In genomic region chr11:96145163-96145585, GRCh38 we compare ENCODE assay signal across 1 cellular context.
TF ChIP-seq lines count a peak whose summit lies in the region.

No MANE protein-coding gene starts in this region.

TF ChIP-seq in HepG2, 621 proteins besides CTCF, POLR2A, EP300 and RAD21 (continued from another document and continues in another):
- TF ChIP-seq MAZ (IDR thresholded peaks at IDR 0.05; ENCODE audit: borderline replicate concordance, low read depth, low read length) = no peak
- TF ChIP-seq MAZ (CRISPR knock-in tag; IDR thresholded peaks at IDR 0.05; ENCODE audit: low read depth) = no peak
- TF ChIP-seq THAP9 (CRISPR knock-in tag; IDR thresholded peaks at IDR 0.05; ENCODE audit: borderline replicate concordance) = no peak
- TF ChIP-seq ZNF558 (CRISPR knock-in tag; IDR thresholded peaks at IDR 0.05; ENCODE audit: borderline replicate concordance) = no peak
- TF ChIP-seq ZNF580 (CRISPR knock-in tag; IDR thresholded peaks at IDR 0.05; ENCODE audit: borderline replicate concordance, low read depth) = no peak
- peak; percentile 48 for TF ChIP-seq MED8 (CRISPR knock-in tag; IDR thresholded peaks at IDR 0.05; ENCODE audit: insufficient replicate concordance)
- TF ChIP-seq THAP11 (CRISPR knock-in tag; IDR thresholded peaks at IDR 0.05) = no peak; the same call in 1 of the 2 replicates
- TF ChIP-seq, protein P1, sequence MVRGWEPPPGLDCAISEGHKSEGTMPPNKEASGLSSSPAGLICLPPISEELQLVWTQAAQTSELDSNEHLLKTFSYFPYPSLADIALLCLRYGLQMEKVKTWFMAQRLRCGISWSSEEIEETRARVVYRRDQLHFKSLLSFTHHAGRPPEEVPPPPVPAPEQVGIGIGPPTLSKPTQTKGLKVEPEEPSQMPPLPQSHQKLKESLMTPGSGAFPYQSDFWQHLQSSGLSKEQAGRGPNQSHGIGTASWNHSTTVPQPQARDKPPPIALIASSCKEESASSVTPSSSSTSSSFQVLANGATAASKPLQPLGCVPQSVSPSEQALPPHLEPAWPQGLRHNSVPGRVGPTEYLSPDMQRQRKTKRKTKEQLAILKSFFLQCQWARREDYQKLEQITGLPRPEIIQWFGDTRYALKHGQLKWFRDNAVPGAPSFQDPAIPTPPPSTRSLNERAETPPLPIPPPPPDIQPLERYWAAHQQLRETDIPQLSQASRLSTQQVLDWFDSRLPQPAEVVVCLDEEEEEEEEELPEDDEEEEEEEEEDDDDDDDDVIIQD (CRISPR knock-in tag; IDR thresholded peaks at IDR 0.05; ENCODE audit: low read depth) = peak; percentile 85; the same call in 1 of the 2 replicates
- TF ChIP-seq ZFP36 (IDR thresholded peaks at IDR 0.05; ENCODE audit: borderline replicate concordance, low read depth, low read length, partially characterized antibody) = no peak
- TF ChIP-seq ZNF441 (CRISPR knock-in tag; IDR thresholded peaks at IDR 0.05; ENCODE audit: borderline replicate concordance) = no peak
- TF ChIP-seq SP5 (CRISPR knock-in tag; IDR thresholded peaks at IDR 0.05; ENCODE audit: borderline replicate concordance, low read depth) = peak; percentile 54; the same call in 1 of the 2 replicates
- no peak for TF ChIP-seq ZNF615 (CRISPR knock-in tag; IDR thresholded peaks at IDR 0.05; ENCODE audit: borderline replicate concordance)
- no peak for TF ChIP-seq ZSCAN25 (CRISPR knock-in tag; IDR thresholded peaks at IDR 0.05)
- no peak for TF ChIP-seq IRF1 (CRISPR knock-in tag; IDR thresholded peaks at IDR 0.05; ENCODE audit: low read depth)
- TF ChIP-seq ZSCAN30 (CRISPR knock-in tag; IDR thresholded peaks at IDR 0.05) = no peak
- no peak for TF ChIP-seq ZFY (CRISPR knock-in tag; IDR thresholded peaks at IDR 0.05)
- no peak; the same call in 1 of the 2 replicates for TF ChIP-seq TBX2 (CRISPR knock-in tag; IDR thresholded peaks at IDR 0.05; ENCODE audit: borderline replicate concordance)
- no peak for TF ChIP-seq YY1 (IDR thresholded peaks at IDR 0.05; ENCODE audit: insufficient read depth, insufficient replicate concordance, low read depth, low read length)
- TF ChIP-seq, protein P2, sequence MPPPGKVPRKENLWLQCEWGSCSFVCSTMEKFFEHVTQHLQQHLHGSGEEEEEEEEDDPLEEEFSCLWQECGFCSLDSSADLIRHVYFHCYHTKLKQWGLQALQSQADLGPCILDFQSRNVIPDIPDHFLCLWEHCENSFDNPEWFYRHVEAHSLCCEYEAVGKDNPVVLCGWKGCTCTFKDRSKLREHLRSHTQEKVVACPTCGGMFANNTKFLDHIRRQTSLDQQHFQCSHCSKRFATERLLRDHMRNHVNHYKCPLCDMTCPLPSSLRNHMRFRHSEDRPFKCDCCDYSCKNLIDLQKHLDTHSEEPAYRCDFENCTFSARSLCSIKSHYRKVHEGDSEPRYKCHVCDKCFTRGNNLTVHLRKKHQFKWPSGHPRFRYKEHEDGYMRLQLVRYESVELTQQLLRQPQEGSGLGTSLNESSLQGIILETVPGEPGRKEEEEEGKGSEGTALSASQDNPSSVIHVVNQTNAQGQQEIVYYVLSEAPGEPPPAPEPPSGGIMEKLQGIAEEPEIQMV (CRISPR knock-in tag; IDR thresholded peaks at IDR 0.05; ENCODE audit: low read depth) = no peak
- TF ChIP-seq ZNF589 (CRISPR knock-in tag; conservative IDR thresholded peaks at IDR 0.05) = no peak
- TF ChIP-seq PLRG1 (conservative IDR thresholded peaks at IDR 0.05) = no peak
- TF ChIP-seq KLF12 (CRISPR knock-in tag; IDR thresholded peaks at IDR 0.05; ENCODE audit: borderline replicate concordance) = no peak
- TF ChIP-seq HMG20A (CRISPR knock-in tag; IDR thresholded peaks at IDR 0.05; ENCODE audit: borderline replicate concordance) = peak; percentile 74; the same call in 1 of the 2 replicates
- TF ChIP-seq RARA (CRISPR knock-in tag; IDR thresholded peaks at IDR 0.05) = peak; percentile 66
- TF ChIP-seq CEBPG (CRISPR knock-in tag; IDR thresholded peaks at IDR 0.05) = peak; percentile 85
- TF ChIP-seq ESRRA (CRISPR knock-in tag; IDR thresholded peaks at IDR 0.05; ENCODE audit: low read depth) = no peak
- peak; percentile 70; the same call in 1 of the 2 replicates for TF ChIP-seq KAT8 (CRISPR knock-in tag; IDR thresholded peaks at IDR 0.05)
- TF ChIP-seq, protein P3, sequence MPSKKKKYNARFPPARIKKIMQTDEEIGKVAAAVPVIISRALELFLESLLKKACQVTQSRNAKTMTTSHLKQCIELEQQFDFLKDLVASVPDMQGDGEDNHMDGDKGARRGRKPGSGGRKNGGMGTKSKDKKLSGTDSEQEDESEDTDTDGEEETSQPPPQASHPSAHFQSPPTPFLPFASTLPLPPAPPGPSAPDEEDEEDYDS (CRISPR knock-in tag; IDR thresholded peaks at IDR 0.05) = no peak
- no peak for TF ChIP-seq EZH2 (conservative IDR thresholded peaks at IDR 0.05; ENCODE audit: low read depth, low read length)
- peak; percentile 42; the same call in 1 of the 2 replicates for TF ChIP-seq CEBPB (IDR thresholded peaks at IDR 0.05; ENCODE audit: borderline replicate concordance, low read depth, low read length)
- TF ChIP-seq ZBTB1 (CRISPR knock-in tag; IDR thresholded peaks at IDR 0.05; ENCODE audit: borderline replicate concordance) = no peak
- TF ChIP-seq ZNF776 (CRISPR knock-in tag; IDR thresholded peaks at IDR 0.05) = no peak
- TF ChIP-seq FOXA1 (IDR thresholded peaks at IDR 0.05) = no peak
- no peak for TF ChIP-seq FOXA1 (CRISPR knock-in tag; IDR thresholded peaks at IDR 0.05)
- TF ChIP-seq, protein P4, sequence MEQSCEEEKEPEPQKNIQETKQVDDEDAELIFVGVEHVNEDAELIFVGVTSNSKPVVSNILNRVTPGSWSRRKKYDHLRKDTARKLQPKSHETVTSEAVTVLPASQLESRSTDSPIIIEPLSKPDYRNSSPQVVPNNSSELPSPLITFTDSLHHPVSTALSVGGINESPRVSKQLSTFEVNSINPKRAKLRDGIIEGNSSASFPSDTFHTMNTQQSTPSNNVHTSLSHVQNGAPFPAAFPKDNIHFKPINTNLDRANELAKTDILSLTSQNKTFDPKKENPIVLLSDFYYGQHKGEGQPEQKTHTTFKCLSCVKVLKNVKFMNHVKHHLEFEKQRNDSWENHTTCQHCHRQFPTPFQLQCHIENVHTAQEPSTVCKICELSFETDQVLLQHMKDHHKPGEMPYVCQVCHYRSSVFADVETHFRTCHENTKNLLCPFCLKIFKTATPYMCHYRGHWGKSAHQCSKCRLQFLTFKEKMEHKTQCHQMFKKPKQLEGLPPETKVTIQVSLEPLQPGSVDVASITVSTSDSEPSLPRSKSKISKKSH (CRISPR knock-in tag; IDR thresholded peaks at IDR 0.05; ENCODE audit: borderline replicate concordance) = no peak
- TF ChIP-seq XRCC5 (optimal IDR thresholded peaks at IDR 0.05; ENCODE audit: low read length) = no peak
- no peak for TF ChIP-seq ZNF607 (CRISPR knock-in tag; IDR thresholded peaks at IDR 0.05; ENCODE audit: borderline replicate concordance)
- TF ChIP-seq, protein P5, sequence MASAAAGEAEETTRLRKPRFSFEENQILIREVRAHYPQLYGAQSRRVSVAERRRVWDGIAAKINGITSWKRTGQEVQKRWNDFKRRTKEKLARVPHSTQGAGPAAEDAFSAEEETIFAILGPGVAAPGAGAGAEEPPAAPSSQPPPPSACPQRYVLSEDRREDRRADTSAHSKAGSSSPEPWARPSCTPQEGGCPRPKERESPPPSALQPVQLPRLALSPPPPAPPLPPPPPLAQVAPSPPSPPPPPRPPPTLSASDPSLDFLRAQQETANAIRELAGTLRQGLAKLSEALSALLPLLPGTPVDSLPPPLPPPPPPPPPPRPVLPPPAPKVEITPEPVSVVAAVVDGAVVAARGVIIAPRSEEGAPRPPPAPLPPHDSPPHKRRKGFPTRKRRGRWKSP (CRISPR knock-in tag; IDR thresholded peaks at IDR 0.05) = peak; percentile 25; the same call in 1 of the 2 replicates
- TF ChIP-seq RNF2 (conservative IDR thresholded peaks at IDR 0.05; ENCODE audit: low read depth) = no peak
- no peak for TF ChIP-seq CCAR2 (optimal IDR thresholded peaks at IDR 0.05; ENCODE audit: low read depth, low read length)
- TF ChIP-seq PAF1 (CRISPR knock-in tag; IDR thresholded peaks at IDR 0.05) = no peak
- TF ChIP-seq HOXA7 (CRISPR knock-in tag; IDR thresholded peaks at IDR 0.05) = no peak
- no peak for TF ChIP-seq NPAS2 (CRISPR knock-in tag; IDR thresholded peaks at IDR 0.05; ENCODE audit: borderline replicate concordance)
- no peak for TF ChIP-seq ZNF850 (CRISPR knock-in tag; conservative IDR thresholded peaks at IDR 0.05)
- TF ChIP-seq, protein P6, sequence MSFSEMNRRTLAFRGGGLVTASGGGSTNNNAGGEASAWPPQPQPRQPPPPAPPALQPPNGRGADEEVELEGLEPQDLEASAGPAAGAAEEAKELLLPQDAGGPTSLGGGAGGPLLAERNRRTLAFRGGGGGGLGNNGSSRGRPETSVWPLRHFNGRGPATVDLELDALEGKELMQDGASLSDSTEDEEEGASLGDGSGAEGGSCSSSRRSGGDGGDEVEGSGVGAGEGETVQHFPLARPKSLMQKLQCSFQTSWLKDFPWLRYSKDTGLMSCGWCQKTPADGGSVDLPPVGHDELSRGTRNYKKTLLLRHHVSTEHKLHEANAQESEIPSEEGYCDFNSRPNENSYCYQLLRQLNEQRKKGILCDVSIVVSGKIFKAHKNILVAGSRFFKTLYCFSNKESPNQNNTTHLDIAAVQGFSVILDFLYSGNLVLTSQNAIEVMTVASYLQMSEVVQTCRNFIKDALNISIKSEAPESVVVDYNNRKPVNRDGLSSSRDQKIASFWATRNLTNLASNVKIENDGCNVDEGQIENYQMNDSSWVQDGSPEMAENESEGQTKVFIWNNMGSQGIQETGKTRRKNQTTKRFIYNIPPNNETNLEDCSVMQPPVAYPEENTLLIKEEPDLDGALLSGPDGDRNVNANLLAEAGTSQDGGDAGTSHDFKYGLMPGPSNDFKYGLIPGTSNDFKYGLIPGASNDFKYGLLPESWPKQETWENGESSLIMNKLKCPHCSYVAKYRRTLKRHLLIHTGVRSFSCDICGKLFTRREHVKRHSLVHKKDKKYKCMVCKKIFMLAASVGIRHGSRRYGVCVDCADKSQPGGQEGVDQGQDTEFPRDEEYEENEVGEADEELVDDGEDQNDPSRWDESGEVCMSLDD (CRISPR knock-in tag; IDR thresholded peaks at IDR 0.05; ENCODE audit: borderline replicate concordance) = no peak
- TF ChIP-seq, protein P7, sequence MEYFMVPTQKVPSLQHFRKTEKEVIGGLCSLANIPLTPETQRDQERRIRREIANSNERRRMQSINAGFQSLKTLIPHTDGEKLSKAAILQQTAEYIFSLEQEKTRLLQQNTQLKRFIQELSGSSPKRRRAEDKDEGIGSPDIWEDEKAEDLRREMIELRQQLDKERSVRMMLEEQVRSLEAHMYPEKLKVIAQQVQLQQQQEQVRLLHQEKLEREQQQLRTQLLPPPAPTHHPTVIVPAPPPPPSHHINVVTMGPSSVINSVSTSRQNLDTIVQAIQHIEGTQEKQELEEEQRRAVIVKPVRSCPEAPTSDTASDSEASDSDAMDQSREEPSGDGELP (IDR thresholded peaks at IDR 0.05; ENCODE audit: borderline replicate concordance, low read depth) = peak; percentile 11; the same call in 1 of the 2 replicates
- TF ChIP-seq PPARG (CRISPR knock-in tag; conservative IDR thresholded peaks at IDR 0.05) = no peak; the same call in 1 of the 2 replicates
- no peak for TF ChIP-seq SMC3 (IDR thresholded peaks at IDR 0.05; ENCODE audit: low read length)
- TF ChIP-seq, protein P8, sequence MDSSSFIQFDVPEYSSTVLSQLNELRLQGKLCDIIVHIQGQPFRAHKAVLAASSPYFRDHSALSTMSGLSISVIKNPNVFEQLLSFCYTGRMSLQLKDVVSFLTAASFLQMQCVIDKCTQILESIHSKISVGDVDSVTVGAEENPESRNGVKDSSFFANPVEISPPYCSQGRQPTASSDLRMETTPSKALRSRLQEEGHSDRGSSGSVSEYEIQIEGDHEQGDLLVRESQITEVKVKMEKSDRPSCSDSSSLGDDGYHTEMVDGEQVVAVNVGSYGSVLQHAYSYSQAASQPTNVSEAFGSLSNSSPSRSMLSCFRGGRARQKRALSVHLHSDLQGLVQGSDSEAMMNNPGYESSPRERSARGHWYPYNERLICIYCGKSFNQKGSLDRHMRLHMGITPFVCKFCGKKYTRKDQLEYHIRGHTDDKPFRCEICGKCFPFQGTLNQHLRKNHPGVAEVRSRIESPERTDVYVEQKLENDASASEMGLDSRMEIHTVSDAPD (CRISPR knock-in tag; IDR thresholded peaks at IDR 0.05) = peak; percentile 41; the same call in 1 of the 2 replicates
- TF ChIP-seq FOXO1 (CRISPR knock-in tag; IDR thresholded peaks at IDR 0.05) = peak; percentile 97
- no peak for TF ChIP-seq HMGA1 (CRISPR knock-in tag; conservative IDR thresholded peaks at IDR 0.05)
- TF ChIP-seq NR1H2 (CRISPR knock-in tag; IDR thresholded peaks at IDR 0.05; ENCODE audit: borderline replicate concordance, low read depth) = no peak
- no peak for TF ChIP-seq MAF1 (CRISPR knock-in tag; IDR thresholded peaks at IDR 0.05; ENCODE audit: borderline replicate concordance)
- no peak for TF ChIP-seq ZEB1 (IDR thresholded peaks at IDR 0.05; ENCODE audit: insufficient replicate concordance, low read depth)
